ENCODE assay signal across 8 cellular contexts in genomic region chr12:89225401-89225800, GRCh38.
DNase-seq lines count a peak whose midpoint lies in the region; ATAC-seq and TF ChIP-seq lines count a peak whose summit lies in the region.

No MANE protein-coding gene starts in this region.

- peak overlapping the region; percentile 64 for H3K4me2 ChIP-seq in fibroblast of lung (ENCODE audit: extremely low read depth, insufficient read depth, low read length)

- H3K27ac ChIP-seq in fibroblast of lung (ENCODE audit: insufficient read depth, low read length), result peak overlapping the region; percentile 71
- H3K27ac ChIP-seq in ovary, result no peak overlapping the region

- H3K9ac ChIP-seq in fibroblast of lung (ENCODE audit: insufficient read depth, low read length), result no peak overlapping the region

- ATAC-seq in GM18520 (IDR thresholded peaks at IDR 0.05; ENCODE audit: unreplicated experiment), result peak; percentile 55
- peak; percentile 97 for ATAC-seq in activated CD8-positive, alpha-beta T cell treated with anti-CD3 and anti-CD28 coated beads, Interleukin-2, amount 10 ng/mL, durations not matched to agents 7 days and 5 days
- no peak for ATAC-seq in GM21423 (IDR thresholded peaks at IDR 0.05; ENCODE audit: unreplicated experiment)

- H2AFZ ChIP-seq in fibroblast of lung (ENCODE audit: low read length), result peak overlapping the region; percentile 85

- no peaks in the 10 kb centered on the region for H3K9me3 ChIP-seq in fibroblast of lung (ENCODE audit: control insufficient read depth, insufficient read depth, low read depth, low read length)
- H3K9me3 ChIP-seq in ovary, result no peaks in the 10 kb centered on the region

- H4K20me1 ChIP-seq in fibroblast of lung (ENCODE audit: control insufficient read depth, extremely low read depth, insufficient read depth, low read length), result no peaks in the 10 kb centered on the region

- CTCF ChIA-PET in activated CD8-positive, alpha-beta T cell treated with anti-CD3 and anti-CD28 coated beads, Interleukin-2, amount 10 ng/mL, durations not matched to agents 7 days and 5 days (lab: Charles Lee), result interaction anchor here (0.6 to 4.9 kb wide), 13 partner anchors 9 to 206 kb away, joined by 3 to 50 read pairs (median 4); partner anchors contain the start of gene DUSP6

- DNase-seq in HT1080 (ENCODE audit: low read depth), result peak; percentile 96
- DNase-seq in activated CD8-positive, alpha-beta T cell treated with anti-CD3 and anti-CD28 coated beads, Interleukin-2, amount 10 ng/mL, durations not matched to agents 7 days and 5 days, result peak; percentile 85
- peak; percentile 22 to 81 for DNase-seq in fibroblast of lung (ENCODE audit: low read depth in 2 of 2)
- DNase-seq in stimulated activated CD4-positive, alpha-beta T cell treated with anti-CD3 and anti-CD28 coated beads, Interleukin-12 subunit alpha, Interleukin-12 subunit beta, amount 100 ng/mL, for 4 hours, result peak; percentile 61
- DNase-seq in NCI-H1436 treated with DMSO at 0.1 percent for 48 hours (lab: John Stamatoyannopoulos, UW), result no peak
- DNase-seq in ovary, result no peak

- peaks cover 50% of the 10 kb centered on the region for H3K36me3 Mint-ChIP-seq in activated CD8-positive, alpha-beta T cell treated with anti-CD3 and anti-CD28 coated beads, Interleukin-2, amount 10 ng/mL, durations not matched to agents 7 days and 5 days (ENCODE audit: low read depth)

- H3K9me3 Mint-ChIP-seq in activated CD8-positive, alpha-beta T cell treated with anti-CD3 and anti-CD28 coated beads, Interleukin-2, amount 10 ng/mL, durations not matched to agents 7 days and 5 days (ENCODE audit: insufficient read depth), result peaks cover 5% of the 10 kb centered on the region

- intact Hi-C loops in ovary (cut with DNase I), result no loop called here

- H3K79me2 ChIP-seq in fibroblast of lung (ENCODE audit: control insufficient read depth, insufficient read depth, low read length), result no peaks in the 10 kb centered on the region

- TF ChIP-seq CTCF in fibroblast of lung (conservative IDR thresholded peaks at IDR 0.05 in 1 of 2, IDR thresholded peaks at IDR 0.05 in 1 of 2; ENCODE audit: low read depth in 1 of 2, low read length in 2 of 2), result no peak
- TF ChIP-seq CTCF in ovary (IDR thresholded peaks at IDR 0.05), result no peak

- no peak for TF ChIP-seq EP300 in ovary (IDR thresholded peaks at IDR 0.05)

- H3K27me3 Mint-ChIP-seq in activated CD8-positive, alpha-beta T cell treated with anti-CD3 and anti-CD28 coated beads, Interleukin-2, amount 10 ng/mL, durations not matched to agents 7 days and 5 days (ENCODE audit: low read depth), result no peaks in the 10 kb centered on the region

- H3K36me3 ChIP-seq in fibroblast of lung (ENCODE audit: control insufficient read depth, insufficient read depth, low read length) (no peaks in the 10 kb centered on the region), ovary (no peaks in the 10 kb centered on the region)

- H3K4me1 ChIP-seq in fibroblast of lung (ENCODE audit: control insufficient read depth, extremely low read depth, insufficient read depth, low read length) (peaks cover 5% of the 10 kb centered on the region), ovary (ENCODE audit: insufficient read depth) (peaks cover 4% of the 10 kb centered on the region)

- H3K4me3 Mint-ChIP-seq in activated CD8-positive, alpha-beta T cell treated with anti-CD3 and anti-CD28 coated beads, Interleukin-2, amount 10 ng/mL, durations not matched to agents 7 days and 5 days, result peak overlapping the region; percentile 30

- no peaks in the 10 kb centered on the region for H3K27me3 ChIP-seq in fibroblast of lung (ENCODE audit: control insufficient read depth, insufficient read depth, low read length)
- H3K27me3 ChIP-seq in ovary, result no peaks in the 10 kb centered on the region

- TF ChIP-seq POLR2A in ovary (IDR thresholded peaks at IDR 0.05), result no peak

- H3K4me1 Mint-ChIP-seq in activated CD8-positive, alpha-beta T cell treated with anti-CD3 and anti-CD28 coated beads, Interleukin-2, amount 10 ng/mL, durations not matched to agents 7 days and 5 days (ENCODE audit: low read depth), result peaks cover 75% of the 10 kb centered on the region

- no peak overlapping the region for H3K4me3 ChIP-seq in fibroblast of lung (replicated peaks in 1 of 4; ENCODE audit: control extremely low read depth in 1 of 4, insufficient read depth in 1 of 4, low read depth in 3 of 4, low read length in 4 of 4)
- no peak overlapping the region for H3K4me3 ChIP-seq in ovary

- H3K27ac Mint-ChIP-seq in activated CD8-positive, alpha-beta T cell treated with anti-CD3 and anti-CD28 coated beads, Interleukin-2, amount 10 ng/mL, durations not matched to agents 7 days and 5 days, result peak overlapping the region; percentile 89

- POLR2A ChIA-PET in activated CD8-positive, alpha-beta T cell treated with anti-CD3 and anti-CD28 coated beads, Interleukin-2, amount 10 ng/mL, durations not matched to agents 7 days and 5 days (lab: Charles Lee), result interaction anchor here (0.9 to 1.5 kb wide), 7 partner anchors 9 to 128 kb away, joined by 3 to 12 read pairs (median 5); partner anchors contain the start of gene DUSP6

- 75 to 79% (median 77%) methylated on average over 5 of the region's 5 CpGs for WGBS in ovary, 3 donors

Comparison
In these comparisons a context has a peak if more than half of its experiments do, and no peak if none do; other contexts are left out.
1. DNase-seq: peak in HT1080 (single experiment), activated CD8-positive, alpha-beta T cell treated with anti-CD3 and anti-CD28 coated beads, Interleukin-2, amount 10 ng/mL, durations not matched to agents 7 days and 5 days (single experiment), fibroblast of lung (2 of 2) and stimulated activated CD4-positive, alpha-beta T cell treated with anti-CD3 and anti-CD28 coated beads, Interleukin-12 subunit alpha, Interleukin-12 subunit beta, amount 100 ng/mL, for 4 hours (single experiment); none in NCI-H1436 treated with DMSO at 0.1 percent for 48 hours (single experiment) and ovary (0 of 5).